25 cellular contexts compared by ENCODE assay signal in genomic region chr19:7792286-7792685, GRCh38. TPM values are rescaled to one million over a fixed set of nuclear protein-coding genes. Genes with fewer than 3 reads are reported as not detected.
DNase-seq lines count a peak whose midpoint lies in the region; ATAC-seq, FAIRE-seq and TF ChIP-seq lines count a peak whose summit lies in the region.
"Had no signal": no experiment of that assay in that cellular context is flagged by ENCODE, and none has a peak within 500 bp of the region (broad histone marks: within the 10 kb centered on the region; RNA-seq: fewer than 3 reads in every experiment).

No MANE protein-coding gene starts in this region.

- H3K36me3 Mint-ChIP-seq in Caco-2 (ENCODE audit: insufficient read depth, unreplicated experiment): peaks cover 11% of the 10 kb centered on the region
- peaks cover 3% of the 10 kb centered on the region for H3K36me3 Mint-ChIP-seq in mesothelial cell of epicardium
- H3K36me3 Mint-ChIP-seq: natural killer cell treated with Interleukin-12 subunit alpha and Interleukin-12 subunit beta and Interleukin-15 and Interleukin-18, amount 100 ng/mL, for 72 hours had no signal

- TF ChIP-seq POLR2A in endothelial cell of umbilical vein (IDR thresholded peaks at IDR 0.05; ENCODE audit: low read depth, low read length) (no peak), transverse colon (IDR thresholded peaks at IDR 0.05) (no peak)

- H3K27ac ChIP-seq in PC-3 (ENCODE audit: low read length) (no peak overlapping the region), endothelial cell of umbilical vein (ENCODE audit: insufficient read depth, low read depth, low read length) (peak overlapping the region; percentile 62), transverse colon (no peak overlapping the region)
- H3K27ac ChIP-seq: gastrocnemius medialis, vagina had no signal

- no peaks in the 10 kb centered on the region for H3K27me3 ChIP-seq in Caco-2 (replicated peaks; ENCODE audit: control insufficient read depth, insufficient read depth, low read length)
- peaks cover 6% of the 10 kb centered on the region; the same call in 1 of the 2 replicates for H3K27me3 ChIP-seq in PC-3 (ENCODE audit: low read length)
- H3K27me3 ChIP-seq in endothelial cell of umbilical vein (ENCODE audit: control insufficient read depth in 2 of 2, insufficient read depth in 2 of 2, low read length in 2 of 2): no peaks in the 10 kb centered on the region
- peaks cover 50% of the 10 kb centered on the region for H3K27me3 ChIP-seq in transverse colon
- H3K27me3 ChIP-seq: vagina had no signal

- no peak for FAIRE-seq in endothelial cell of umbilical vein (lab: Jason Lieb, UNC)

- peak overlapping the region; percentile 6; the same call in 1 of the 2 replicates for H3K4me2 ChIP-seq in PC-3 (ENCODE audit: low read length)
- H3K4me2 ChIP-seq in endothelial cell of umbilical vein (ENCODE audit: insufficient read depth, low read length): no peak overlapping the region

- no peaks in the 10 kb centered on the region for H3K79me2 ChIP-seq in PC-3 (ENCODE audit: low read length)
- H3K79me2 ChIP-seq in endothelial cell of umbilical vein (ENCODE audit: control insufficient read depth, insufficient read depth, low read length): no peaks in the 10 kb centered on the region

- H3K4me3 ChIP-seq in Caco-2 (ENCODE audit: low read depth, low read length) (no peak overlapping the region), PC-3 (ENCODE audit: low read length) (no peak overlapping the region), endothelial cell of umbilical vein (replicated peaks in 1 of 3; ENCODE audit: insufficient read depth in 1 of 3, low read depth in 1 of 3, low read length in 3 of 3) (no peak overlapping the region), transverse colon (no peak overlapping the region)
- H3K4me3 ChIP-seq: gastrocnemius medialis, HAP-1, MG63, vagina had no signal

- POLR2A ChIA-PET in Caco-2 (lab: Charles Lee): no interaction called here
- POLR2A ChIA-PET in PC-3 (lab: Charles Lee; ENCODE audit: unreplicated experiment): no interaction called here
- POLR2A ChIA-PET in endothelial cell of umbilical vein (lab: Charles Lee): no interaction called here

- H3K4me1 ChIP-seq in Caco-2: peaks cover 15% of the 10 kb centered on the region
- peaks cover 23% of the 10 kb centered on the region for H3K4me1 ChIP-seq in PC-3 (ENCODE audit: insufficient read depth, low read length)
- peaks cover 27% of the 10 kb centered on the region for H3K4me1 ChIP-seq in endothelial cell of umbilical vein (ENCODE audit: control insufficient read depth, extremely low read depth, insufficient read depth, low read length)
- peaks cover 0 to 7% (median 6%) of the 10 kb centered on the region in 4 donors for H3K4me1 ChIP-seq in transverse colon
- H3K4me1 ChIP-seq: gastrocnemius medialis, HAP-1 had no signal

- no peaks in the 10 kb centered on the region for H3K27me3 Mint-ChIP-seq in Caco-2 (ENCODE audit: insufficient read depth, unreplicated experiment)
- H3K27me3 Mint-ChIP-seq in mesothelial cell of epicardium (ENCODE audit: low read depth): peaks cover 4% of the 10 kb centered on the region

- H3K4me3 Mint-ChIP-seq in Caco-2 (ENCODE audit: unreplicated experiment) (peak overlapping the region; percentile 39), mesothelial cell of epicardium (peak overlapping the region; percentile 48)
- H3K4me3 Mint-ChIP-seq: activated T-cell treated with anti-CD3 and anti-CD28 coated beads, Interleukin-2, amount 50 U/mL, for 24 hours; natural killer cell treated with Interleukin-12 subunit alpha and Interleukin-12 subunit beta and Interleukin-15 and Interleukin-18, amount 100 ng/mL, for 72 hours had no signal

- H3K9me3 Mint-ChIP-seq in Caco-2 (ENCODE audit: unreplicated experiment) (peaks cover 5% of the 10 kb centered on the region), mesothelial cell of epicardium (peaks cover 6% of the 10 kb centered on the region)
- H3K9me3 Mint-ChIP-seq: natural killer cell treated with Interleukin-12 subunit alpha and Interleukin-12 subunit beta and Interleukin-15 and Interleukin-18, amount 100 ng/mL, for 72 hours had no signal

- intact Hi-C loops in Caco-2 (cut with micrococcal nuclease; ENCODE audit: unreplicated experiment): loop anchor here (1.0 kb wide), 1 partner anchor 8 kb away; no protein-coding TSS in a partner anchor
- intact Hi-C loops in PC-3 (cut with micrococcal nuclease): no loop called here
- intact Hi-C loops in endothelial cell of umbilical vein (cut with micrococcal nuclease): no loop called here
- intact Hi-C loops in transverse colon (cut with DNase I; ENCODE audit: low total_unique reads): no loop called here

- in situ Hi-C loops in transverse colon (cut with MboI; ENCODE audit: low pct_ligation_motif_present in 1 of 4, low pct_unique_long_range_greater_than_20kb in 1 of 4, low sequenced_read_pairs in 3 of 4) (loop anchor here in 2 of 4 donors (5.0 to 10.0 kb wide), 3 partner anchors 137 to 437 kb away; no protein-coding TSS in a partner anchor), ACHN (cut with HindIII; ENCODE audit: low pct_ligation_motif_present, low pct_unique_long_range_greater_than_20kb, low sequenced_read_pairs) (no loop called here)

- dilution Hi-C loops in endothelial cell of umbilical vein (cut with MboI; ENCODE audit: extremely low pct_ligation_motif_present, low sequenced_read_pairs): no loop called here

- CTCF ChIA-PET in Caco-2 (lab: Charles Lee) (interaction anchor here (1.0 to 2.0 kb wide), 2 partner anchors 9 to 224 kb away, joined by 4 to 7 read pairs; no protein-coding TSS in a partner anchor), PC-3 (lab: Charles Lee) (no interaction called here), endothelial cell of umbilical vein (lab: Charles Lee) (interaction anchor here (0.9 to 1.9 kb wide), 3 partner anchors 43 to 224 kb away, joined by 3 to 7 read pairs (median 5); partner anchors contain the start of gene TRAPPC5)

- no peaks in the 10 kb centered on the region for H3K9me2 ChIP-seq in PC-3 (replicated peaks; ENCODE audit: low read length)

- ATAC-seq in PC-3: peak; percentile 15; the same call in 1 of the 2 replicates
- ATAC-seq: gastrocnemius medialis; natural killer cell treated with Interleukin-12 subunit alpha and Interleukin-12 subunit beta and Interleukin-15 and Interleukin-18, amount 100 ng/mL, for 72 hours had no signal

- H2AFZ ChIP-seq in PC-3 (ENCODE audit: low read length) (0 out of 2 replicates have a peak overlapping the region, but pooled peaks have one; percentile 22), endothelial cell of umbilical vein (ENCODE audit: low read depth, low read length) (peak overlapping the region; percentile 18)

- H3K9me3 ChIP-seq in Caco-2 (peaks cover 8% of the 10 kb centered on the region; the same call in 1 of the 2 replicates), PC-3 (ENCODE audit: low read length) (no peaks in the 10 kb centered on the region), endothelial cell of umbilical vein (replicated peaks; ENCODE audit: control insufficient read depth, insufficient read depth, low read length) (no peaks in the 10 kb centered on the region), transverse colon (no peaks in the 10 kb centered on the region)
- H3K9me3 ChIP-seq: gastrocnemius medialis, HAP-1, vagina had no signal

- H3K9me1 ChIP-seq in endothelial cell of umbilical vein (replicated peaks; ENCODE audit: control insufficient read depth, extremely low read depth, insufficient read depth, low read length): no peaks in the 10 kb centered on the region

- H3K36me3 ChIP-seq in Caco-2 (ENCODE audit: control insufficient read depth, insufficient read depth, low read length) (no peaks in the 10 kb centered on the region), PC-3 (ENCODE audit: low read depth, low read length) (no peaks in the 10 kb centered on the region), endothelial cell of umbilical vein (ENCODE audit: control insufficient read depth in 2 of 2, extremely low read depth in 1 of 2, insufficient read depth in 2 of 2, low read length in 2 of 2) (peaks cover 0 to 2% of the 10 kb centered on the region in 2 experiments), transverse colon (no peaks in the 10 kb centered on the region)
- H3K36me3 ChIP-seq: gastrocnemius medialis, HAP-1, MG63, vagina had no signal

- H3K27ac Mint-ChIP-seq in Caco-2 (ENCODE audit: unreplicated experiment) (peak overlapping the region; percentile 90), mesothelial cell of epicardium (peak overlapping the region; percentile 100)
- H3K27ac Mint-ChIP-seq: activated T-cell treated with anti-CD3 and anti-CD28 coated beads, Interleukin-2, amount 50 U/mL, for 24 hours; natural killer cell treated with Interleukin-12 subunit alpha and Interleukin-12 subunit beta and Interleukin-15 and Interleukin-18, amount 100 ng/mL, for 72 hours had no signal

- TF ChIP-seq CTCF in Caco-2 (IDR thresholded peaks at IDR 0.05; ENCODE audit: insufficient read depth in 1 of 2, low read depth in 1 of 2, low read length in 1 of 2, severe bottlenecking in 1 of 2, unreplicated experiment in 1 of 2) (no peak), PC-3 (conservative IDR thresholded peaks at IDR 0.05; ENCODE audit: low read depth, low read length) (no peak), endothelial cell of umbilical vein (IDR thresholded peaks at IDR 0.05; ENCODE audit: extremely low read depth in 1 of 2, insufficient read depth in 1 of 2, low read depth in 1 of 2, low read length in 2 of 2) (no peak), mesothelial cell of epicardium (IDR thresholded peaks at IDR 0.05; ENCODE audit: unreplicated experiment) (no peak), transverse colon (IDR thresholded peaks at IDR 0.05) (no peak)

- H3K4me1 Mint-ChIP-seq in Caco-2 (ENCODE audit: low read depth, unreplicated experiment) (peaks cover 15% of the 10 kb centered on the region), mesothelial cell of epicardium (peaks cover 53% of the 10 kb centered on the region)

- no TSS peak for BruUV-seq in Caco-2 (replicated peaks; lab: Mats Ljungman, UMichigan)
- no TSS peak for BruUV-seq in PC-3 (replicated peaks; lab: Mats Ljungman, UMichigan)
- BruUV-seq in endothelial cell of umbilical vein (replicated peaks; lab: Mats Ljungman, UMichigan): no TSS peak

- H4K20me1 ChIP-seq in PC-3 (ENCODE audit: low read length): no peaks in the 10 kb centered on the region
- H4K20me1 ChIP-seq in endothelial cell of umbilical vein (replicated peaks; ENCODE audit: control insufficient read depth, extremely low read depth, insufficient read depth, low read length): no peaks in the 10 kb centered on the region

- H3F3A ChIP-seq in PC-3 (ENCODE audit: low read length, unreplicated experiment): peaks cover 6% of the 10 kb centered on the region

- TF ChIP-seq EP300 in transverse colon (IDR thresholded peaks at IDR 0.05; ENCODE audit: low read depth): no peak

- WGBS in transverse colon (ENCODE audit: low coverage in 1 of 2), 2 donors: 42 to 56% methylated on average over 2 to 7 of the region's 7 CpGs

- DNase-seq in Caco-2: peak; percentile 78
- peak; percentile 76 for DNase-seq in PC-3
- DNase-seq in endothelial cell of umbilical vein (ENCODE audit: low read depth, low spot score): peak; percentile 68
- peak; percentile 40 to 64 for DNase-seq in mesothelial cell of epicardium (ENCODE audit: low spot score in 2 of 2, unreplicated experiment in 2 of 2)
- DNase-seq in COLO829 (ENCODE audit: low spot score): no peak
- no peak for DNase-seq in transverse colon
- DNase-seq in NCI-H1048 (lab: John Stamatoyannopoulos, UW): no peak
- no peak for DNase-seq in ACHN
- DNase-seq: activated CD4-positive, alpha-beta T cell treated with anti-CD3 and anti-CD28 coated beads for 1 hour; activated CD8-positive, alpha-beta memory T cell treated with anti-CD3 and anti-CD28 coated beads for 24 hours; activated T-cell treated with anti-CD3 and anti-CD28 coated beads, Interleukin-2, amount 50 U/mL, for 24 hours; amniotic stem cell; erythroblast; gastrocnemius medialis; MG63; NCI-H1436; NCI-H2171; NCI-H524 treated with DMSO at 0.1 percent for 48 hours had no signal

- H3K9ac ChIP-seq in PC-3 (ENCODE audit: low read length) (no peak overlapping the region), endothelial cell of umbilical vein (replicated peaks; ENCODE audit: extremely low read depth, insufficient read depth, low read length) (no peak overlapping the region)

RNA-seq across cellular contexts. Expression of gene CLEC4M, which starts 29.2 kb away (rescaled TPM):
- not detected in 2 replicates for total RNA-seq in Caco-2 (2022)
- not detected in 2 replicates for total RNA-seq in PC-3 (2014; rRNA removed)
- 0.23 and 0.46 TPM in 2 replicates for total RNA-seq in endothelial cell of umbilical vein
- polyA plus RNA-seq in endothelial cell of umbilical vein: 1.0 and 1.1 TPM in 2 replicates
- 0.35 and 0.37 TPM in 2 replicates for polyA plus RNA-seq in endothelial cell of umbilical vein (2011; cell fraction: cytosol; rRNA removed)
- 13.2 and 14.6 TPM in 2 replicates for polyA plus RNA-seq in endothelial cell of umbilical vein (2011; cell fraction: nucleus; rRNA removed)
- 0.20 and 0.42 TPM in 2 replicates for polyA plus RNA-seq in endothelial cell of umbilical vein (2012)
- 0.25 and 1.2 TPM in 2 replicates for polyA minus RNA-seq in endothelial cell of umbilical vein
- polyA minus RNA-seq in endothelial cell of umbilical vein (2011; cell fraction: cytosol; rRNA and poly(A)+ RNA removed): not detected
- 0.82 and 0.87 TPM in 2 replicates for polyA minus RNA-seq in endothelial cell of umbilical vein (2011; cell fraction: nucleus; rRNA and poly(A)+ RNA removed)
- 1.2 to 2.1 TPM (median 1.5 TPM) in 3 replicates for total RNA-seq in mesothelial cell of epicardium
- total RNA-seq in transverse colon: under 1 TPM in 1 of 4 donors, not detected in 3; 0.16 TPM
- total RNA-seq: cardiac septum; gastrocnemius medialis; kidney epithelial cell; mesenteric fat pad; natural killer cell treated with Interleukin-12 subunit alpha and Interleukin-12 subunit beta and Interleukin-15 and Interleukin-18, amount 100 ng/mL, for 72 hours; skeletal muscle tissue; vagina had no signal

RNA-seq across cellular contexts. Expression of gene EVI5L, which starts 37.7 kb away (rescaled TPM):
- total RNA-seq in Caco-2 (2022): 6.5 and 9.8 TPM in 2 replicates
- 29.5 and 42.4 TPM in 2 replicates for total RNA-seq in PC-3 (2014; rRNA removed)
- 13.5 and 18.3 TPM in 2 replicates for total RNA-seq in endothelial cell of umbilical vein
- 11.9 and 15.8 TPM in 2 replicates for polyA plus RNA-seq in endothelial cell of umbilical vein
- polyA plus RNA-seq in endothelial cell of umbilical vein (2011; cell fraction: cytosol; rRNA removed): 9.3 and 10.3 TPM in 2 replicates
- 14.7 and 18.5 TPM in 2 replicates for polyA plus RNA-seq in endothelial cell of umbilical vein (2011; cell fraction: nucleus; rRNA removed)
- 10.3 and 17.7 TPM in 2 replicates for polyA plus RNA-seq in endothelial cell of umbilical vein (2012)
- 14.3 and 23.8 TPM in 2 replicates for polyA minus RNA-seq in endothelial cell of umbilical vein
- polyA minus RNA-seq in endothelial cell of umbilical vein (2011; cell fraction: cytosol; rRNA and poly(A)+ RNA removed): 7.0 TPM
- polyA minus RNA-seq in endothelial cell of umbilical vein (2011; cell fraction: nucleus; rRNA and poly(A)+ RNA removed): 8.7 and 9.9 TPM in 2 replicates
- total RNA-seq in mesothelial cell of epicardium: 18.5 to 21.7 TPM (median 19.5 TPM) in 3 replicates
- total RNA-seq in transverse colon: 10 to 100 TPM in 3 of 4 donors, 1 to 10 TPM in 1; 8.5 to 65.8 (median 15.0) TPM

RNA-seq across cellular contexts. Expression of gene CD209, which starts 45.0 kb away (rescaled TPM):
- total RNA-seq in Caco-2 (2022) (not detected in 2 replicates), PC-3 (2014; rRNA removed) (not detected in 2 replicates), endothelial cell of umbilical vein (not detected in 2 replicates), mesothelial cell of epicardium (not detected in 3 replicates), transverse colon (1 to 10 TPM in 3 of 4 donors, under 1 TPM in 1; 1.00 to 9.4 (median 4.4) TPM)
- polyA plus RNA-seq in endothelial cell of umbilical vein: not detected in 2 replicates
- polyA plus RNA-seq in endothelial cell of umbilical vein (2011; cell fraction: cytosol; rRNA removed): not detected in 2 replicates
- not detected in 2 replicates for polyA plus RNA-seq in endothelial cell of umbilical vein (2011; cell fraction: nucleus; rRNA removed)
- polyA plus RNA-seq in endothelial cell of umbilical vein (2012): not detected in 2 replicates
- not detected in 2 replicates for polyA minus RNA-seq in endothelial cell of umbilical vein
- not detected for polyA minus RNA-seq in endothelial cell of umbilical vein (2011; cell fraction: cytosol; rRNA and poly(A)+ RNA removed)
- not detected in 2 replicates for polyA minus RNA-seq in endothelial cell of umbilical vein (2011; cell fraction: nucleus; rRNA and poly(A)+ RNA removed)
- total RNA-seq: natural killer cell treated with Interleukin-12 subunit alpha and Interleukin-12 subunit beta and Interleukin-15 and Interleukin-18, amount 100 ng/mL, for 72 hours had no signal

Comparison
In these comparisons a context has a peak if more than half of its experiments do, and no peak if none do; other contexts are left out.
1. DNase-seq: peak in Caco-2 (2 of 2), PC-3 (single experiment), endothelial cell of umbilical vein (single experiment) and mesothelial cell of epicardium (2 of 2); none in COLO829 (single experiment), transverse colon (single experiment), NCI-H1048 (single experiment) and ACHN (single experiment).